ENCODE assay signal across 9 cellular contexts in the genomic region with DNA sequence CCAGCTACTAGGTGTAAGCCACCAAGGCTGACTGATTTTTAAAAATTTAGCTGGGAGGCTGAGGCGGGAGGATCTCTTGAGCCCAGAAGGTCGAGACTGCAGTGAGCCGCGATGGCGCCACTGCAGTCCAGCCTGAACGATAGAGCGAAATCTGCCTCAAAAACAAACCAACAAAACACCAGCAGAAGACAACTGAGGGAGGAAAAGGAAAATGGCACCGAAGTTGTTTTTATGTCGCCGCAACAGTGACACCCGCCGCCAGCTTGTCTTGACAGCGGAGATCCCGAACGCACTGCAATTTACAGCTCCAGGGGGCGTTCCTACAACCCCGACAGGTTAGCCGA. TPM values are rescaled to one million over a fixed set of nuclear protein-coding genes. Genes with fewer than 3 reads are reported as not detected.
DNase-seq lines count a peak whose midpoint lies in the region; ATAC-seq, FAIRE-seq and TF ChIP-seq lines count a peak whose summit lies in the region.
"Had no signal": no experiment of that assay in that cellular context is flagged by ENCODE, and none has a peak within 500 bp of the region (broad histone marks: within the 10 kb centered on the region; RNA-seq: fewer than 3 reads in every experiment).

No MANE protein-coding gene starts in this region.

- H3K36me3 Mint-ChIP-seq in stimulated activated effector memory CD8-positive, alpha-beta T cell treated with anti-CD3 and anti-CD28 coated beads, Interleukin-12 subunit alpha, Interleukin-12 subunit beta, amount 100 ng/mL, for 72 hours, result peaks cover 48% of the 10 kb centered on the region

- DNase-seq in fibroblast of the aortic adventitia (ENCODE audit: low read depth), result no peak
- no peak for DNase-seq in stimulated activated effector memory CD8-positive, alpha-beta T cell treated with anti-CD3 and anti-CD28 coated beads, Interleukin-12 subunit alpha, Interleukin-12 subunit beta, amount 100 ng/mL, for 72 hours (ENCODE audit: low spot score in 2 of 2)
- DNase-seq in activated CD4-positive, alpha-beta T cell treated with anti-CD3 and anti-CD28 coated beads, Interleukin-2, amount 50 U/mL, for 48 hours, result no peak
- DNase-seq in H54 (ENCODE audit: insufficient read length, low spot score), result no peak
- DNase-seq in EL, result no peak

- no peak for TF ChIP-seq CTCF in fibroblast of the aortic adventitia (IDR thresholded peaks at IDR 0.05; ENCODE audit: insufficient read depth, low read length)

- H3K4me1 Mint-ChIP-seq in stimulated activated effector memory CD8-positive, alpha-beta T cell treated with anti-CD3 and anti-CD28 coated beads, Interleukin-12 subunit alpha, Interleukin-12 subunit beta, amount 100 ng/mL, for 72 hours, result peaks cover 31% of the 10 kb centered on the region

- FAIRE-seq in H54 (lab: Jason Lieb, UNC), result no peak

- peak; percentile 5 for ATAC-seq in GM21381 (IDR thresholded peaks at IDR 0.05; ENCODE audit: unreplicated experiment)
- ATAC-seq in stimulated activated effector memory CD8-positive, alpha-beta T cell treated with anti-CD3 and anti-CD28 coated beads, Interleukin-12 subunit alpha, Interleukin-12 subunit beta, amount 100 ng/mL, for 72 hours, result no peak
- no peak for ATAC-seq in HG02642 (IDR thresholded peaks at IDR 0.05; ENCODE audit: poor library complexity, unreplicated experiment)

- peak overlapping the region; percentile 90 for H3K4me3 Mint-ChIP-seq in stimulated activated effector memory CD8-positive, alpha-beta T cell treated with anti-CD3 and anti-CD28 coated beads, Interleukin-12 subunit alpha, Interleukin-12 subunit beta, amount 100 ng/mL, for 72 hours

- peak overlapping the region; percentile 62 for H3K4me3 ChIP-seq in fibroblast of the aortic adventitia (ENCODE audit: low read depth, low read length)

- no peaks in the 10 kb centered on the region for H3K9me3 Mint-ChIP-seq in stimulated activated effector memory CD8-positive, alpha-beta T cell treated with anti-CD3 and anti-CD28 coated beads, Interleukin-12 subunit alpha, Interleukin-12 subunit beta, amount 100 ng/mL, for 72 hours

- peak overlapping the region; percentile 94 for H3K27ac Mint-ChIP-seq in stimulated activated effector memory CD8-positive, alpha-beta T cell treated with anti-CD3 and anti-CD28 coated beads, Interleukin-12 subunit alpha, Interleukin-12 subunit beta, amount 100 ng/mL, for 72 hours

- TF ChIP-seq POLR2A in Raji (IDR thresholded peaks at IDR 0.05; ENCODE audit: insufficient read depth, low read depth, low read length), result peak; percentile 23; the same call in 1 of the 2 replicates
- no peak; the same call in 1 of the 2 replicates for TF ChIP-seq POLR2A in H54 (IDR thresholded peaks at IDR 0.05; ENCODE audit: low read depth, low read length)

RNA-seq across cellular contexts. Expression of a gene that starts 0.3 kb away (rescaled TPM):
- 11.9 and 46.0 TPM in 2 replicates for total RNA-seq in fibroblast of the aortic adventitia (ENCODE audit: low replicate concordance)

RNA-seq across cellular contexts. Expression of a gene that starts 14.1 kb away (rescaled TPM):
- 0.41 and 9.7 TPM in 2 replicates for total RNA-seq in fibroblast of the aortic adventitia (ENCODE audit: low replicate concordance)

RNA-seq across cellular contexts. Expression of a gene that starts 14.8 kb away (rescaled TPM):
- 1.3 TPM in 1 of 2 replicates, not detected in the other for total RNA-seq in fibroblast of the aortic adventitia (ENCODE audit: low replicate concordance)
- total RNA-seq: SK-MEL-5 had no signal

RNA-seq across cellular contexts. Expression of a gene that starts 23.4 kb away (rescaled TPM):
- not detected in 2 replicates for total RNA-seq in fibroblast of the aortic adventitia (ENCODE audit: low replicate concordance)
- total RNA-seq: SK-MEL-5 had no signal

RNA-seq across cellular contexts. Expression of a gene that starts 28.2 kb away (rescaled TPM):
- total RNA-seq in fibroblast of the aortic adventitia (ENCODE audit: low replicate concordance), result 55.4 and 223 TPM in 2 replicates
